In genomic region chr9:108463927-108464606, GRCh38 we compare ENCODE assay signal across 20 cellular contexts.
DNase-seq lines count a peak whose midpoint lies in the region; ATAC-seq and TF ChIP-seq lines count a peak whose summit lies in the region.
"Had no signal": no experiment of that assay in that cellular context is flagged by ENCODE, and none has a peak within 500 bp of the region (broad histone marks: within the 10 kb centered on the region; RNA-seq: fewer than 3 reads in every experiment).

No MANE protein-coding gene starts in this region.

- H4K91ac ChIP-seq in mesenchymal stem cell (ENCODE audit: low read length): no peak overlapping the region

- peak overlapping the region; percentile 35 for H3K9ac ChIP-seq in mesenchymal stem cell (ENCODE audit: low read length)
- H3K9ac ChIP-seq: KMS-11 had no signal

- H3K23ac ChIP-seq in mesenchymal stem cell (ENCODE audit: low read length in 2 of 2): no peak overlapping the region

- H3K36me3 ChIP-seq in right atrium auricular region: no peaks in the 10 kb centered on the region
- H3K36me3 ChIP-seq in mesenchymal stem cell (ENCODE audit: control insufficient read depth in 1 of 2, insufficient read depth in 2 of 2, low read depth in 1 of 2, low read length in 2 of 2): no peaks in the 10 kb centered on the region

- H3K9me3 ChIP-seq in right atrium auricular region (no peaks in the 10 kb centered on the region), mesenchymal stem cell (ENCODE audit: control insufficient read depth, low read length) (no peaks in the 10 kb centered on the region)

- peak; percentile 24 to 47 for ATAC-seq in left cardiac atrium
- ATAC-seq in GM21619 (IDR thresholded peaks at IDR 0.05; ENCODE audit: unreplicated experiment): no peak
- ATAC-seq in HG03354 (IDR thresholded peaks at IDR 0.05; ENCODE audit: poor library complexity, severe bottlenecking, unreplicated experiment): no peak
- ATAC-seq in HG02970 (IDR thresholded peaks at IDR 0.05; ENCODE audit: low FRiP score, unreplicated experiment): no peak
- ATAC-seq: GM23338, Right ventricle myocardium inferior, SK-N-SH treated with all-trans-retinoic acid at 6 μM for 48 hours had no signal

- H2BK120ac ChIP-seq in mesenchymal stem cell (ENCODE audit: low read depth, low read length): no peak overlapping the region

- H3K4me1 ChIP-seq in right atrium auricular region (peaks cover 0 to 8% of the 10 kb centered on the region in 2 donors), mesenchymal stem cell (ENCODE audit: control insufficient read depth, insufficient read depth, low read depth, low read length) (no peaks in the 10 kb centered on the region)

- H2AFZ ChIP-seq in mesenchymal stem cell (ENCODE audit: low read depth, low read length): no peak overlapping the region
- H2AFZ ChIP-seq: GM23338, PC-9 had no signal

- no peak overlapping the region for H4K8ac ChIP-seq in mesenchymal stem cell (ENCODE audit: low read length)

- H3K4me2 ChIP-seq in mesenchymal stem cell (ENCODE audit: low read length, poor library complexity, severe bottlenecking): no peak overlapping the region
- H3K4me2 ChIP-seq: GM23338, KMS-11, PC-9 had no signal

- H3K14ac ChIP-seq in mesenchymal stem cell (ENCODE audit: low read length in 2 of 2): no peak overlapping the region

- no peak overlapping the region for H2BK5ac ChIP-seq in mesenchymal stem cell (ENCODE audit: low read depth, low read length, poor library complexity, severe bottlenecking)

- no peak overlapping the region for H3K4me3 ChIP-seq in right atrium auricular region
- peak overlapping the region in 1 of 2 experiments; percentile 55 for H3K4me3 ChIP-seq in mesenchymal stem cell (ENCODE audit: insufficient read depth in 1 of 2, low read depth in 1 of 2, low read length in 2 of 2)
- H3K4me3 ChIP-seq: GM23338, PC-9 had no signal

- DNase-seq in left cardiac atrium: no peak
- no peak for DNase-seq in right atrium auricular region (ENCODE audit: low spot score)
- DNase-seq in fibroblast of gingiva (ENCODE audit: low read depth): peak; percentile 77
- DNase-seq in mesenchymal stem cell: no peak
- no peak for DNase-seq in COR-L47 (lab: John Stamatoyannopoulos, UW)
- DNase-seq: AML-193, DMS53, MM.1S, NCI-H1930, NCI-H2171, NCI-H446 treated with DMSO at 0.1 percent for 48 hours, NCI-H748 treated with DMSO at 0.1 percent for 48 hours, PC-9 had no signal

- H3K27ac ChIP-seq in right atrium auricular region (no peak overlapping the region), mesenchymal stem cell (ENCODE audit: low read length, poor library complexity, severe bottlenecking) (no peak overlapping the region)
- H3K27ac ChIP-seq: KMS-11, PC-9 had no signal

- TF ChIP-seq CTCF in right atrium auricular region (IDR thresholded peaks at IDR 0.05): no peak

- peak overlapping the region in 1 of 2 experiments; percentile 6 for H2BK12ac ChIP-seq in mesenchymal stem cell (ENCODE audit: low read length in 2 of 2)

- H3K18ac ChIP-seq in mesenchymal stem cell (ENCODE audit: low read depth in 1 of 2, low read length in 2 of 2): peak overlapping the region in 1 of 2 experiments; percentile 33

- WGBS in mesenchymal stem cell: 94% methylated on average over 2 of the region's 3 CpGs

- no peak overlapping the region for H2AK5ac ChIP-seq in mesenchymal stem cell (ENCODE audit: low read length, severe bottlenecking)

- no peak overlapping the region for H2BK15ac ChIP-seq in mesenchymal stem cell (ENCODE audit: low read depth, poor library complexity, severe bottlenecking)

- H3K79me1 ChIP-seq in mesenchymal stem cell (replicated peaks; ENCODE audit: low read length, poor library complexity, severe bottlenecking): no peaks in the 10 kb centered on the region

- intact Hi-C loops in left cardiac atrium (cut with DNase I): no loop called here

- H3K27me3 ChIP-seq in right atrium auricular region (no peaks in the 10 kb centered on the region), mesenchymal stem cell (ENCODE audit: control insufficient read depth in 1 of 2, insufficient read depth in 1 of 2, low read length in 2 of 2) (no peaks in the 10 kb centered on the region)

- peak overlapping the region in 1 of 2 experiments; percentile 41 for H3K4ac ChIP-seq in mesenchymal stem cell (ENCODE audit: low read depth in 1 of 2, low read length in 2 of 2)

Comparison
In these comparisons a context has a peak if more than half of its experiments do, and no peak if none do; other contexts are left out.
1. ATAC-seq: peak in left cardiac atrium (2 of 2); none in GM21619 (single experiment), HG03354 (single experiment) and HG02970 (single experiment).